Comparison of ENCODE assay signal across 12 cellular contexts in the genomic region with DNA sequence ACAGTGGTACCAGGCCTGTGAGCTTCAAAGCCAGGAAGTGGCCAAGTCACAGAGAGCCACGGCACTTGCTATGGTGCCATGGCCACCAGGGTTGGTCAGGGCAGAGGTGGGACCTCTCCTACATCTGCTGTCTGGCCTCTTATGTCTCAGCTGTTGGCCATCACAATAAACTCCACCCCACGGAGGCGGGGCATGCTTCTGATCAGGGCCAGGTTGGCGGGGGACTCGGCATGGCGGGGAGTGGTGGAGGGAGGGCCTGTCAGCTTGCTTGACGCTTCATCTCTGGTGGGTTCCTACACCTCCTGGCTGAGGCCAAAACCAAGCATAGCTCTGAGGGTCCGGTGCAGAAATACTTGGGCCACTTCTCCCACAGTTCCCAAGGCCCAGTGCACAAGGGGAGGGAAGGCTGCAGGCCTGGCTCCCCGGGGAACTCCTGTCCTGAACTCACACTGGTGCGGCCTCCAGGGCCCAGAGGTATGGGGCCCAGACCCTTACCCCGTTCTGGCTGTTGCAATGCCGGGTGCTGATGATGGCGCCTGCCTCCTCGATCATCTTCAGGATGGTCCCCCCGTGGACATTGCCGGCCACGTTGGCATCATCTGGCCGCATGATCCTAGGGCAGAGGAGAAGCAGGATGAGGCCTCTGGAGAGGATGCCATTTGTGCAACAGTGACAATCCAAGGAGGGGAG. TPM values are rescaled to one million over a fixed set of nuclear protein-coding genes. Genes with fewer than 3 reads are reported as not detected.
DNase-seq lines count a peak whose midpoint lies in the region; ATAC-seq, FAIRE-seq and TF ChIP-seq lines count a peak whose summit lies in the region.
"Had no signal": no experiment of that assay in that cellular context is flagged by ENCODE, and none has a peak within 500 bp of the region (broad histone marks: within the 10 kb centered on the region; RNA-seq: fewer than 3 reads in every experiment).

No MANE protein-coding gene starts in this region.

- peaks cover 8% of the 10 kb centered on the region for H4K20me1 ChIP-seq in keratinocyte (ENCODE audit: control insufficient read depth, extremely low read depth, insufficient read depth, low read length)

- ATAC-seq in heart left ventricle (no peak), right cardiac atrium (no peak)

- TF ChIP-seq EP300 in transverse colon (IDR thresholded peaks at IDR 0.05; ENCODE audit: low read depth) (no peak), esophagus muscularis mucosa (IDR thresholded peaks at IDR 0.05) (no peak)

- no peak overlapping the region for H3K4me3 Mint-ChIP-seq in activated CD4-positive, alpha-beta memory T cell treated with anti-CD3 and anti-CD28 coated beads, Interleukin-2, amount 10 ng/mL, durations not matched to agents 7 days and 5 days

- H3K27ac Mint-ChIP-seq in activated CD4-positive, alpha-beta memory T cell treated with anti-CD3 and anti-CD28 coated beads, Interleukin-2, amount 10 ng/mL, durations not matched to agents 7 days and 5 days, result peak overlapping the region; percentile 86
- H3K27ac Mint-ChIP-seq: progenitor cell of endocrine pancreas had no signal

- H3K9me3 ChIP-seq in heart left ventricle, result no peaks in the 10 kb centered on the region
- H3K9me3 ChIP-seq in right cardiac atrium (ENCODE audit: control insufficient read depth, low read length), result no peaks in the 10 kb centered on the region
- no peaks in the 10 kb centered on the region for H3K9me3 ChIP-seq in keratinocyte (ENCODE audit: control insufficient read depth, low read depth, low read length)
- H3K9me3 ChIP-seq in transverse colon, result no peaks in the 10 kb centered on the region
- H3K9me3 ChIP-seq in esophagus muscularis mucosa, result no peaks in the 10 kb centered on the region

- dilution Hi-C loops in keratinocyte (cut with MboI; ENCODE audit: extremely low pct_ligation_motif_present, low sequenced_read_pairs), result no loop called here

- H3K9me1 ChIP-seq in keratinocyte (ENCODE audit: control insufficient read depth, extremely low read depth, insufficient read depth, low read length), result peaks cover 2% of the 10 kb centered on the region

- no peak overlapping the region for H2AFZ ChIP-seq in keratinocyte (ENCODE audit: control insufficient read depth, low read length)

- peak overlapping the region; percentile 26 for H3K4me2 ChIP-seq in keratinocyte (ENCODE audit: control insufficient read depth, extremely low read depth, insufficient read depth, low read depth, low read length)

- no peak overlapping the region for H3K9ac ChIP-seq in keratinocyte (ENCODE audit: control insufficient read depth, extremely low read depth, insufficient read depth, low read length)

- H3K79me2 ChIP-seq in keratinocyte (ENCODE audit: control insufficient read depth, insufficient read depth, low read length), result peaks cover 64% of the 10 kb centered on the region

- H3K36me3 ChIP-seq in heart left ventricle (no peaks in the 10 kb centered on the region), keratinocyte (ENCODE audit: control insufficient read depth in 2 of 2, extremely low read depth in 1 of 2, insufficient read depth in 2 of 2, low read length in 2 of 2) (peaks cover 28 to 29% of the 10 kb centered on the region in 2 experiments), transverse colon (no peaks in the 10 kb centered on the region), esophagus muscularis mucosa (no peaks in the 10 kb centered on the region)

- H3K4me1 ChIP-seq in heart left ventricle (peaks cover 0 to 56% (median 30%) of the 10 kb centered on the region in 12 donors), right cardiac atrium (ENCODE audit: control insufficient read depth, insufficient read depth, low read length) (peaks cover 4% of the 10 kb centered on the region), keratinocyte (ENCODE audit: control insufficient read depth, extremely low read depth, insufficient read depth, low read length) (peaks cover 60% of the 10 kb centered on the region), transverse colon (peaks cover 13 to 51% (median 43%) of the 10 kb centered on the region in 4 donors), esophagus muscularis mucosa (peaks cover 43 to 54% (median 49%) of the 10 kb centered on the region in 4 donors)

- no peak for TF ChIP-seq CTCF in heart left ventricle (IDR thresholded peaks at IDR 0.05)
- TF ChIP-seq CTCF in keratinocyte (optimal IDR thresholded peaks at IDR 0.05 in 1 of 3, IDR thresholded peaks at IDR 0.05 in 1 of 3, conservative IDR thresholded peaks at IDR 0.05 in 1 of 3; ENCODE audit: extremely low read depth in 1 of 3, insufficient read depth in 2 of 3, low read length in 3 of 3), result no peak
- TF ChIP-seq CTCF in transverse colon (IDR thresholded peaks at IDR 0.05), result no peak
- TF ChIP-seq CTCF in esophagus muscularis mucosa (IDR thresholded peaks at IDR 0.05), result no peak

- no peak for FAIRE-seq in keratinocyte (lab: Jason Lieb, UNC)

- H3K36me3 Mint-ChIP-seq in activated CD4-positive, alpha-beta memory T cell treated with anti-CD3 and anti-CD28 coated beads, Interleukin-2, amount 10 ng/mL, durations not matched to agents 7 days and 5 days (ENCODE audit: low read depth), result no peaks in the 10 kb centered on the region

- H3K27ac ChIP-seq in heart left ventricle (peak overlapping the region in 8 of 12 donors; percentile 32 to 79 (median 64)), right cardiac atrium (ENCODE audit: low read length) (no peak overlapping the region), keratinocyte (ENCODE audit: control insufficient read depth, insufficient read depth, low read length) (peak overlapping the region; percentile 71), transverse colon (peak overlapping the region in 3 of 4 donors; percentile 52 to 68 (median 56)), esophagus muscularis mucosa (replicated peaks in 1 of 4) (no peak overlapping the region)

- peaks cover 29% of the 10 kb centered on the region for H3K4me1 Mint-ChIP-seq in activated CD4-positive, alpha-beta memory T cell treated with anti-CD3 and anti-CD28 coated beads, Interleukin-2, amount 10 ng/mL, durations not matched to agents 7 days and 5 days

- H3K4me3 ChIP-seq in heart left ventricle (no peak overlapping the region), right cardiac atrium (ENCODE audit: low read length) (no peak overlapping the region), keratinocyte (ENCODE audit: control insufficient read depth in 2 of 3, extremely low read depth in 1 of 3, insufficient read depth in 2 of 3, low read depth in 1 of 3, low read length in 3 of 3) (no peak overlapping the region), transverse colon (no peak overlapping the region), esophagus muscularis mucosa (no peak overlapping the region)
- H3K4me3 ChIP-seq: coronary artery had no signal

- H3K9me3 Mint-ChIP-seq in activated CD4-positive, alpha-beta memory T cell treated with anti-CD3 and anti-CD28 coated beads, Interleukin-2, amount 10 ng/mL, durations not matched to agents 7 days and 5 days, result no peaks in the 10 kb centered on the region

- intact Hi-C loops in heart left ventricle (cut with DNase I), result loop anchor here in 7 of 10 donors (2.0 to 10.0 kb wide), 5 partner anchors 53 to 305 kb away; a partner anchor contains a TSS
- intact Hi-C loops in right cardiac atrium (cut with DNase I), result loop anchor here in 1 of 4 donors (5.0 kb wide), 1 partner anchor 58 kb away; no protein-coding TSS in a partner anchor
- intact Hi-C loops in transverse colon (cut with DNase I; ENCODE audit: low total_unique reads), result no loop called here
- intact Hi-C loops in esophagus muscularis mucosa (cut with DNase I), result loop anchor here (10.0 kb wide), 1 partner anchor 295 kb away; no protein-coding TSS in a partner anchor

- H3K27me3 ChIP-seq in heart left ventricle (no peaks in the 10 kb centered on the region), right cardiac atrium (ENCODE audit: control insufficient read depth, insufficient read depth) (no peaks in the 10 kb centered on the region), keratinocyte (ENCODE audit: control insufficient read depth, extremely low read depth, insufficient read depth, low read length) (no peaks in the 10 kb centered on the region), transverse colon (no peaks in the 10 kb centered on the region), esophagus muscularis mucosa (no peaks in the 10 kb centered on the region)

- no peaks in the 10 kb centered on the region for H3K27me3 Mint-ChIP-seq in activated CD4-positive, alpha-beta memory T cell treated with anti-CD3 and anti-CD28 coated beads, Interleukin-2, amount 10 ng/mL, durations not matched to agents 7 days and 5 days
- H3K27me3 Mint-ChIP-seq: progenitor cell of endocrine pancreas had no signal

- in situ Hi-C loops in transverse colon (cut with MboI; ENCODE audit: low pct_ligation_motif_present in 1 of 4, low pct_unique_long_range_greater_than_20kb in 1 of 4, low sequenced_read_pairs in 3 of 4), result loop anchor here (5.0 to 25.0 kb wide), 5 partner anchors 55 to 312 kb away; a partner anchor contains a TSS

- WGBS in heart left ventricle, 4 donors, result 91 to 96% (median 94%) methylated on average over 10 to 18 of the region's 18 CpGs
- WGBS in right cardiac atrium, result 92% methylated on average over 18 of the region's 18 CpGs
- 84% methylated on average over 14 of the region's 18 CpGs; no CpG with 5 or more reads in 1 of the 2 donors for WGBS in transverse colon (ENCODE audit: low coverage in 1 of 2), 2 donors
- 87% methylated on average over 12 of the region's 18 CpGs for WGBS in esophagus muscularis mucosa

- no peak for TF ChIP-seq POLR2A in heart left ventricle (IDR thresholded peaks at IDR 0.05)
- no peak for TF ChIP-seq POLR2A in transverse colon (IDR thresholded peaks at IDR 0.05)
- TF ChIP-seq POLR2A in esophagus muscularis mucosa (IDR thresholded peaks at IDR 0.05; ENCODE audit: low read depth), result no peak

- no peak for DNase-seq in heart left ventricle
- DNase-seq in right cardiac atrium, result no peak
- no peak for DNase-seq in activated CD4-positive, alpha-beta memory T cell treated with anti-CD3 and anti-CD28 coated beads, Interleukin-2, amount 10 ng/mL, durations not matched to agents 7 days and 5 days
- no peak for DNase-seq in keratinocyte (ENCODE audit: low read depth, low spot score)
- no peak for DNase-seq in transverse colon
- no peak for DNase-seq in esophagus muscularis mucosa (ENCODE audit: extremely low spot score)
- DNase-seq in epidermal melanocyte (ENCODE audit: insufficient read length, low spot score), result no peak
- DNase-seq in stimulated activated CD4-positive, alpha-beta T cell treated with anti-CD3 and anti-CD28 coated beads, Interleukin-4, amount 100 ng/mL, for 4 hours, result no peak
- DNase-seq: AML-193, NCI-H2029 had no signal

- POLR2A ChIA-PET in activated CD4-positive, alpha-beta memory T cell treated with anti-CD3 and anti-CD28 coated beads, Interleukin-2, amount 10 ng/mL, durations not matched to agents 7 days and 5 days (lab: Charles Lee), result interaction anchor here (0.6 to 4.3 kb wide), 7 partner anchors 9 to 114 kb away, joined by 3 to 30 read pairs (median 7); a partner anchor contains a TSS

- CTCF ChIA-PET in activated CD4-positive, alpha-beta memory T cell treated with anti-CD3 and anti-CD28 coated beads, Interleukin-2, amount 10 ng/mL, durations not matched to agents 7 days and 5 days (lab: Charles Lee), result interaction anchor here (0.7 to 3.9 kb wide), 23 partner anchors 9 to 141 kb away, joined by 3 to 59 read pairs (median 6); a partner anchor contains a TSS

RNA-seq across cellular contexts. Expression of a gene that starts 44.2 kb away (rescaled TPM):
- total RNA-seq in heart left ventricle, result 10 to 100 TPM in 7 of 9 donors, 1 to 10 TPM in 2; 5.7 to 34.0 (median 12.6) TPM
- polyA plus RNA-seq in heart left ventricle, result 10 to 100 TPM in 1 of 2 donors, 1 to 10 TPM in 1; 6.2 to 38.9 TPM
- 1 to 10 TPM; 5.9 to 9.5 (median 7.9) TPM for total RNA-seq in right cardiac atrium
- polyA plus RNA-seq in right cardiac atrium, result 7.5 TPM
- total RNA-seq in activated CD4-positive, alpha-beta memory T cell treated with anti-CD3 and anti-CD28 coated beads, Interleukin-2, amount 10 ng/mL, durations not matched to agents 7 days and 5 days, result 10 to 100 TPM; 56.8 to 58.6 TPM
- polyA plus RNA-seq in keratinocyte, result 195 to 349 TPM (median 226 TPM) in 3 replicates
- polyA plus RNA-seq in keratinocyte (2011; ENCODE audit: low read depth), result 45.1 TPM
- 181 and 317 TPM in 2 replicates for polyA plus RNA-seq in keratinocyte (2011; cell fraction: cytosol; rRNA removed)
- 182 and 242 TPM in 2 replicates for polyA plus RNA-seq in keratinocyte (2011; cell fraction: nucleus; rRNA removed)
- 89.4 and 275 TPM in 2 replicates for polyA plus RNA-seq in keratinocyte (2012; ENCODE audit: low replicate concordance)
- 126 to 203 TPM (median 149 TPM) in 3 replicates for polyA minus RNA-seq in keratinocyte
- 156 TPM for polyA minus RNA-seq in keratinocyte (2011; cell fraction: cytosol; rRNA and poly(A)+ RNA removed)
- 79.8 and 80.3 TPM in 2 replicates for polyA minus RNA-seq in keratinocyte (2011; cell fraction: nucleus; rRNA and poly(A)+ RNA removed)
- total RNA-seq in transverse colon, result 10 to 100 TPM in 3 of 4 donors, 1 to 10 TPM in 1; 5.6 to 55.0 (median 31.0) TPM
- 10 to 100 TPM; 15.0 to 38.7 (median 28.6) TPM for total RNA-seq in esophagus muscularis mucosa

Comparison
In these comparisons a context has a peak if more than half of its experiments do, and no peak if none do; other contexts are left out.
1. H3K27ac ChIP-seq: peak in heart left ventricle (8 of 12), keratinocyte (single experiment) and transverse colon (3 of 4); none in right cardiac atrium (single experiment) and esophagus muscularis mucosa (0 of 4).